Comparison of ENCODE assay signal across 19 cellular contexts in the genomic region with DNA sequence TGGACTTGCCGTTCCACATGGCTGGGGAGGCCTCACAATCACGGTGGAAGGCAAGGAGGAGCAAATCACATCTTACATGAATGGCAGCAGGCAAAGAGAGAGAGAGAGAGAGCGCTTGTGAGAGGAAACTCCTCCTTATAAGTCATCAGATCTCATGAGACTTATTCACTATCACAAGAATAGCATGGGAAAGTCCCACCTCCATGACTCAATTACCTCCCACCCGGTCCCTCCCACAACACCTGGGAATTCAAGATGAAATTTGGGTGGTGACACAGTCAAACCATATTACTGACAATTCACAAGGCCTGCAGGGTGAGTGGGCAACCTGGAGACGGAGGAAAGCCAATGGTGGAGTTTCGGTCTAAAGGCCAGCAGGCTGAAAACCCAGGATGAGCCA.
DNase-seq lines count a peak whose midpoint lies in the region; ATAC-seq and TF ChIP-seq lines count a peak whose summit lies in the region.
"Had no signal": no experiment of that assay in that cellular context is flagged by ENCODE, and none has a peak within 500 bp of the region (broad histone marks: within the 10 kb centered on the region; RNA-seq: fewer than 3 reads in every experiment).

No MANE protein-coding gene starts in this region.

- peaks cover 5% of the 10 kb centered on the region for H3K4me1 Mint-ChIP-seq in activated T-helper 17 cell treated with anti-CD3 and anti-CD28 coated beads, Interleukin-2, amount 50 U/mL, for 72 hours
- H3K4me1 Mint-ChIP-seq: activated CD4-positive, alpha-beta T cell treated with anti-CD3 and anti-CD28 coated beads, Interleukin-2, amount 10 ng/mL, durations not matched to agents 7 days and 5 days had no signal

- peak; percentile 79 for ATAC-seq in activated T-helper 17 cell treated with anti-CD3 and anti-CD28 coated beads, Interleukin-2, amount 50 U/mL, for 72 hours (replicated peaks)
- ATAC-seq: Panc1 had no signal

- H3K27ac Mint-ChIP-seq in activated T-helper 17 cell treated with anti-CD3 and anti-CD28 coated beads, Interleukin-2, amount 50 U/mL, for 72 hours = no peak overlapping the region
- H3K27ac Mint-ChIP-seq: activated CD4-positive, alpha-beta T cell treated with anti-CD3 and anti-CD28 coated beads, Interleukin-2, amount 10 ng/mL, durations not matched to agents 7 days and 5 days; endodermal cell; H9 had no signal

- peak; percentile 12 for DNase-seq in activated T-cell treated with anti-CD3 and anti-CD28 coated beads for 48 hours (ENCODE audit: low read depth)
- no peak for DNase-seq in activated T-cell treated with anti-CD3 and anti-CD28 coated beads for 4 hours
- DNase-seq in ELR (ENCODE audit: low read depth) = peak; percentile 20
- DNase-seq in kidney tubule cell (ENCODE audit: low spot score) = peak; percentile 83
- DNase-seq in ascending aorta (ENCODE audit: low spot score in 2 of 2) = no peak
- no peak for DNase-seq in occipital lobe (lab: John Stamatoyannopoulos, UW)
- no peak for DNase-seq in NCI-H1092 (lab: John Stamatoyannopoulos, UW)
- DNase-seq: activated CD4-positive, alpha-beta T cell treated with anti-CD3 and anti-CD28 coated beads, Interleukin-2, amount 10 ng/mL, durations not matched to agents 7 days and 5 days; Calu3; colonic mucosa; endodermal cell; H9; NCI-H146; NCI-H524; nucleus accumbens; SJCRH30 had no signal

- no peaks in the 10 kb centered on the region for H3K9me3 ChIP-seq in ascending aorta
- H3K9me3 ChIP-seq: breast epithelium, colonic mucosa, SJCRH30 had no signal

- H3K4me1 ChIP-seq in ascending aorta = no peaks in the 10 kb centered on the region
- H3K4me1 ChIP-seq: breast epithelium, colonic mucosa, SJCRH30 had no signal

- H3K4me3 Mint-ChIP-seq in activated T-helper 17 cell treated with anti-CD3 and anti-CD28 coated beads, Interleukin-2, amount 50 U/mL, for 72 hours = no peak overlapping the region
- H3K4me3 Mint-ChIP-seq: activated CD4-positive, alpha-beta T cell treated with anti-CD3 and anti-CD28 coated beads, Interleukin-2, amount 10 ng/mL, durations not matched to agents 7 days and 5 days; endodermal cell; H9 had no signal

- no peak overlapping the region for H3K4me3 ChIP-seq in ascending aorta
- H3K4me3 ChIP-seq: breast epithelium, colonic mucosa, SJCRH30 had no signal

- no peaks in the 10 kb centered on the region for H3K36me3 Mint-ChIP-seq in activated T-helper 17 cell treated with anti-CD3 and anti-CD28 coated beads, Interleukin-2, amount 50 U/mL, for 72 hours (ENCODE audit: low read depth)

- intact Hi-C loops in ascending aorta (cut with DNase I) = no loop called here

- no peaks in the 10 kb centered on the region for H3K27me3 Mint-ChIP-seq in activated T-helper 17 cell treated with anti-CD3 and anti-CD28 coated beads, Interleukin-2, amount 50 U/mL, for 72 hours
- H3K27me3 Mint-ChIP-seq: activated CD4-positive, alpha-beta T cell treated with anti-CD3 and anti-CD28 coated beads, Interleukin-2, amount 10 ng/mL, durations not matched to agents 7 days and 5 days had no signal

- no peak for TF ChIP-seq CTCF in ascending aorta (IDR thresholded peaks at IDR 0.05)

- no peaks in the 10 kb centered on the region for H3K36me3 ChIP-seq in ascending aorta
- H3K36me3 ChIP-seq: breast epithelium, colonic mucosa, SJCRH30 had no signal

- H3K9me3 Mint-ChIP-seq in activated T-helper 17 cell treated with anti-CD3 and anti-CD28 coated beads, Interleukin-2, amount 50 U/mL, for 72 hours = peaks cover 7% of the 10 kb centered on the region
- H3K9me3 Mint-ChIP-seq: activated CD4-positive, alpha-beta T cell treated with anti-CD3 and anti-CD28 coated beads, Interleukin-2, amount 10 ng/mL, durations not matched to agents 7 days and 5 days; endodermal cell; H9 had no signal

- H3K27ac ChIP-seq in ascending aorta = no peak overlapping the region
- H3K27ac ChIP-seq: breast epithelium, colonic mucosa, SJCRH30 had no signal

- no peaks in the 10 kb centered on the region for H3K27me3 ChIP-seq in ascending aorta
- H3K27me3 ChIP-seq: breast epithelium, colonic mucosa had no signal

Comparison
In these comparisons a context has a peak if more than half of its experiments do, and no peak if none do; other contexts are left out.
1. DNase-seq: peak in activated T-cell treated with anti-CD3 and anti-CD28 coated beads for 48 hours (single experiment), ELR (single experiment) and kidney tubule cell (single experiment); none in activated T-cell treated with anti-CD3 and anti-CD28 coated beads for 4 hours (single experiment), ascending aorta (0 of 2), occipital lobe (single experiment) and NCI-H1092 (single experiment).